In the genomic region with DNA sequence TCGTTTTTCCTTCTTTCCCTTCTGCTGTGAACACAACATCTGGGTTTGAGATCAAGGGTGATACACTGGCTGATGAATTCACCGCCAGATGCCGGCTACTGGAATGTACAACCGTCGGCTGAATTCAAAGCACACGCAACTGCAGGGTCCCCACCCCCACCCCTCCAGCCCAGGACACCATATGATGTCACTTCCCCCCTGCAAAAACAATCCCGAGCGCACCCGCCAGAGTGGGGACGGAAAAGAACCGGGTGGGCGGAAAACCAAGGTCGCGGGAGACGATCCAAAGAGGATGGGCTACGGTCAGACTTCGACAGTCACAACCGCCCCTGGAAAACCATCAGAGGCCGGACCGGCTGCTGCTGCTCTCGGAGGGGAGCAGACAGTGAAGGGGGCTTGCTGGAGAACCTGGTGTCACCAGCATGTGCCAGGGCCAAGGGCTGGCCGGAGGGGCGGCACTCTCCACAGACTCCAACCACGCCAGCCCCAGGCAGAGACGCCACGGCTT, we compare ENCODE assay signal across 9 cellular contexts. TPM values are rescaled to one million over a fixed set of nuclear protein-coding genes. Genes with fewer than 3 reads are reported as not detected.
DNase-seq lines count a peak whose midpoint lies in the region; ATAC-seq, FAIRE-seq and TF ChIP-seq lines count a peak whose summit lies in the region.
"Had no signal": no experiment of that assay in that cellular context is flagged by ENCODE, and none has a peak within 500 bp of the region (broad histone marks: within the 10 kb centered on the region; RNA-seq: fewer than 3 reads in every experiment).

No MANE protein-coding gene starts in this region.

- DNase-seq in EH (ENCODE audit: low read depth) (peak; percentile 95), esophagus squamous epithelium (lab: John Stamatoyannopoulos, UW) (no peak), pancreas (peak in 4 of 6 donors; percentile 42 to 66 (median 54)), NCI-H1436 (lab: John Stamatoyannopoulos, UW) (no peak), NCI-H1694 (lab: John Stamatoyannopoulos, UW) (no peak)
- DNase-seq in activated CD4-positive, alpha-beta T cell treated with anti-CD3 and anti-CD28 coated beads for 48 hours: peak; percentile 40

- H3K4me3 ChIP-seq in esophagus squamous epithelium (peak overlapping the region in 2 of 4 donors; percentile 9 to 47), pancreas (no peak overlapping the region)

- peak overlapping the region; percentile 78 to 94 (median 92) for H3K27ac ChIP-seq in esophagus squamous epithelium
- H3K27ac ChIP-seq in pancreas: peak overlapping the region in 3 of 4 donors; percentile 42 to 71 (median 63)
- H3K27ac ChIP-seq: epithelial cell of prostate had no signal

- H3K36me3 ChIP-seq in esophagus squamous epithelium (no peaks in the 10 kb centered on the region), pancreas (no peaks in the 10 kb centered on the region)

- TF ChIP-seq CTCF in esophagus squamous epithelium (IDR thresholded peaks at IDR 0.05): no peak
- no peak for TF ChIP-seq CTCF in pancreas (IDR thresholded peaks at IDR 0.05)

- no peak for TF ChIP-seq POLR2A in esophagus squamous epithelium (IDR thresholded peaks at IDR 0.05)

- H3K4me1 ChIP-seq in esophagus squamous epithelium (peaks cover 49 to 99% (median 58%) of the 10 kb centered on the region in 3 donors), pancreas (peaks cover 21 to 35% (median 24%) of the 10 kb centered on the region in 3 donors)

- FAIRE-seq in pancreas (lab: Jason Lieb, UNC): no peak

- H3K27me3 ChIP-seq in esophagus squamous epithelium (no peaks in the 10 kb centered on the region), pancreas (no peaks in the 10 kb centered on the region)

- H3K9me3 ChIP-seq in esophagus squamous epithelium: no peaks in the 10 kb centered on the region
- H3K9me3 ChIP-seq in pancreas: no peaks in the 10 kb centered on the region

- ATAC-seq in pancreas (no peak), HG02852 (IDR thresholded peaks at IDR 0.05; ENCODE audit: unreplicated experiment) (no peak), HG03196 (IDR thresholded peaks at IDR 0.05; ENCODE audit: unreplicated experiment) (no peak)

- WGBS in esophagus squamous epithelium, 2 donors: 46 to 74% methylated on average over 19 to 24 of the region's 26 CpGs
- 69% methylated on average over 26 of the region's 26 CpGs for WGBS in pancreas, 2 donors

- intact Hi-C loops in esophagus squamous epithelium (cut with DNase I) (no loop called here), pancreas (cut with DNase I) (loop anchor here in 2 of 3 donors (10.0 kb wide), 1 partner anchor 45 kb away; a partner anchor contains a TSS)

RNA-seq across cellular contexts. Expression of a gene that starts 23.3 kb away (rescaled TPM):
- 1 to 10 TPM in 2 of 4 donors, under 1 TPM in 2; 0.42 to 6.9 (median 1.1) TPM for total RNA-seq in esophagus squamous epithelium
- 1 to 10 TPM in 5 of 6 donors, under 1 TPM in 1; 0.87 to 5.1 (median 2.7) TPM for total RNA-seq in pancreas
- polyA plus RNA-seq in pancreas: 1 to 10 TPM in 1 of 2 donors, under 1 TPM in 1; 0.21 to 4.1 TPM

RNA-seq across cellular contexts. Expression of a gene that starts 39.1 kb away (rescaled TPM):
- 10 to 100 TPM; 13.2 to 38.9 (median 22.4) TPM for total RNA-seq in esophagus squamous epithelium
- total RNA-seq in pancreas: 10 to 100 TPM; 31.2 to 58.3 (median 35.8) TPM
- 10 to 100 TPM; 33.1 to 41.8 TPM for polyA plus RNA-seq in pancreas

RNA-seq across cellular contexts. Expression of a gene that starts 45.5 kb away (rescaled TPM):
- total RNA-seq in esophagus squamous epithelium: 100 to 1,000 TPM in 1 of 4 donors, 10 to 100 TPM in 2, 1 to 10 TPM in 1; 6.1 to 154 (median 28.2) TPM
- 100 to 1,000 TPM in 1 of 6 donors, 10 to 100 TPM in 5; 39.9 to 128 (median 57.6) TPM for total RNA-seq in pancreas
- polyA plus RNA-seq in pancreas: 10 to 100 TPM; 22.2 to 42.7 TPM

Comparison
In these comparisons a context has a peak if more than half of its experiments do, and no peak if none do; other contexts are left out.
1. DNase-seq: peak in EH (single experiment), activated CD4-positive, alpha-beta T cell treated with anti-CD3 and anti-CD28 coated beads for 48 hours (single experiment) and pancreas (4 of 6); none in esophagus squamous epithelium (single experiment), NCI-H1436 (single experiment) and NCI-H1694 (single experiment).